In the genomic region with DNA sequence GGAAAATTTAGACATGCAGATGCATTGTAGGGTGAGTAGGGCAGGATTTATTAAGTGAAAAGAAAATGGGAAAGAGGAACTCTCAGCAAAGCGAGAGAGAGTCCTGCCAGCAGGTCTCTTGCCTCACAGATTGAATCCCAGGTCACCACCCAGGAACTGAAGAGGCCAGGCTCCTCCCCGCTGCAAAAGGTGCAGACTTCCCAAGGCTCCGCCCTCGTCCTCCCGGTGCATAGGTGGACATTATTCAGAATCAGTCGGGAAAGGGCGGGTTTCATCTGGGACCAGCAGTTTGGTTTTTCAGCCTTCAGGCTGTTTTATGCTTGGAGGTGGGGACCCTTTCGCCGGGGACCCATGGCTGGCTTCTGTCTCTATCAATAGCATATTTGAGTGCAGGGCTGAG, we compare ENCODE assay signal across 1 cellular context.
TF ChIP-seq lines count a peak whose summit lies in the region.

No MANE protein-coding gene starts in this region.

TF ChIP-seq in GM23338, 12 proteins besides CTCF, POLR2A, EP300 and RAD21 (continued from another document):
- TF ChIP-seq ZNF114 (CRISPR knock-in tag; IDR thresholded peaks at IDR 0.05), result no peak
- no peak for TF ChIP-seq ZNF331 (CRISPR knock-in tag; IDR thresholded peaks at IDR 0.05; ENCODE audit: low read depth)
